Comparison of ENCODE assay signal across 14 cellular contexts in the genomic region with DNA sequence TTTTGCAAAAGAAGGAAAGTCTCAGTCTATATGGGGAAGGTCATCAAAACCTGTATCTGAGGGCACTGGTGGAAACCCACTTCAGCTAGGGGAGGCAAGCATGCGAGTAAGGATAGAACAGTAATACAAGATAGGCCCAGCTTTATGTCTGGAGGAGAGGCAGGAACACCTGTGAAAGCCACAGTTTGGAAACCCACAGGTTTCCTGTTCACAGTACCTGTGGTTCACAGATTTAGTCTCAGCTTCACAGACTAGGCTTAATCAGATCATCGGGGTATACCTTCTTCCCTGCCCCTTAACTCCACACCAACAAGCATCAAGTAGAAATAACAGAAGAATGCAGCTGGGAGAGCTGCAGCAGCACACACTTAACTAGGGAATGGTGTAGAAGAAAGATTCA. TPM values are rescaled to one million over a fixed set of nuclear protein-coding genes. Genes with fewer than 3 reads are reported as not detected.
"Had no signal": no experiment of that assay in that cellular context is flagged by ENCODE, and none has a peak within 500 bp of the region (broad histone marks: within the 10 kb centered on the region; RNA-seq: fewer than 3 reads in every experiment).

No MANE protein-coding gene starts in this region.

- H3K36me3 Mint-ChIP-seq: naive B cell, WTC11 had no signal

- H3K36me3 ChIP-seq: cardiac muscle cell, esophagus muscularis mucosa, left lung, ovary, right lobe of liver, thoracic aorta had no signal

- H3K27me3 ChIP-seq: cardiac muscle cell, esophagus muscularis mucosa, hepatocyte, left lung, ovary, right lobe of liver had no signal

- H3K4me3 Mint-ChIP-seq: activated T-cell treated with anti-CD3 and anti-CD28 coated beads, Interleukin-2, amount 50 U/mL, for 4 hours; naive B cell; WTC11 had no signal

- H3K4me3 ChIP-seq: cardiac muscle cell, esophagus muscularis mucosa, hepatocyte, left lung, ovary, right lobe of liver, smooth muscle cell, thoracic aorta had no signal

- H3K4me1 ChIP-seq: esophagus muscularis mucosa had no signal

- H3K9me3 ChIP-seq: esophagus muscularis mucosa, left lung, ovary, right lobe of liver, thoracic aorta had no signal

- ATAC-seq: left lung, right lobe of liver, WTC11 had no signal

- H3K27ac Mint-ChIP-seq: naive B cell, WTC11 had no signal

- H3K27ac ChIP-seq: cardiac muscle cell, esophagus muscularis mucosa, hepatocyte, left lung, ovary, right lobe of liver, thoracic aorta had no signal

- DNase-seq: activated CD4-positive, alpha-beta T cell treated with anti-CD3 and anti-CD28 coated beads for 48 hours; activated T-cell treated with anti-CD3 and anti-CD28 coated beads, Interleukin-2, amount 50 U/mL, for 4 hours; left lung; mammary epithelial cell; naive B cell; ovary; right lobe of liver had no signal

- H3K9me3 Mint-ChIP-seq: activated T-cell treated with anti-CD3 and anti-CD28 coated beads, Interleukin-2, amount 50 U/mL, for 4 hours had no signal

RNA-seq across cellular contexts. Expression of gene C2CD4B, which starts 36.2 kb away (rescaled TPM):
- total RNA-seq: mammary epithelial cell had no signal
- polyA plus RNA-seq: cardiac muscle cell, keratinocyte, mammary epithelial cell had no signal
